15 cellular contexts compared by ENCODE assay signal in genomic region chr10:12435348-12435747, GRCh38.
"Had no signal": no experiment of that assay in that cellular context is flagged by ENCODE, and none has a peak within 500 bp of the region (broad histone marks: within the 10 kb centered on the region; RNA-seq: fewer than 3 reads in every experiment).

No MANE protein-coding gene starts in this region.

- H3K4me3 Mint-ChIP-seq: neural progenitor cell had no signal

- H3K27ac ChIP-seq: adrenal gland, colonic mucosa, heart left ventricle, left ventricle myocardium inferior, neural progenitor cell, ovary, thyroid gland, uterus had no signal

- DNase-seq: activated CD4-positive, alpha-beta T cell treated with anti-CD3 and anti-CD28 coated beads, Interleukin-2, amount 50 U/mL, for 4 hours; activated naive CD4-positive, alpha-beta T cell treated with anti-CD3 and anti-CD28 coated beads, Interleukin-2, amount 50 U/mL, for 16 hours; adrenal gland; colonic mucosa; effector CD8-positive, alpha-beta T cell; heart left ventricle; islet precursor cell; left ventricle myocardium inferior; mesendoderm; ovary; stimulated activated CD4-positive, alpha-beta T cell treated with anti-CD3 and anti-CD28 coated beads, Interleukin-2, amount 100 ng/mL, for 48 hours; uterus had no signal

- H3K4me1 ChIP-seq: uterus had no signal

- H3K4me3 ChIP-seq: adrenal gland, colonic mucosa, heart left ventricle, left ventricle myocardium inferior, neural progenitor cell, ovary, thyroid gland, uterus had no signal

- H3K9ac ChIP-seq: neural progenitor cell had no signal

- H3K4me2 ChIP-seq: neural progenitor cell had no signal

- H2AFZ ChIP-seq: neural progenitor cell had no signal

- H3K27me3 ChIP-seq: adrenal gland, colonic mucosa, neural progenitor cell, ovary, thyroid gland, uterus had no signal

- H3K27ac Mint-ChIP-seq: neural progenitor cell had no signal

- H3K9me3 ChIP-seq: adrenal gland, colonic mucosa, ovary, thyroid gland, uterus had no signal

- H3K36me3 ChIP-seq: adrenal gland, colonic mucosa, heart left ventricle, left ventricle myocardium inferior, neural progenitor cell, ovary, thyroid gland, uterus had no signal

- ATAC-seq: activated CD4-positive, CD25-positive, alpha-beta regulatory T cell treated with anti-CD3 and anti-CD28 coated beads, Interleukin-2, amount 50 U/mL, for 24 hours; heart left ventricle had no signal
